21 cellular contexts compared by ENCODE assay signal in the genomic region with DNA sequence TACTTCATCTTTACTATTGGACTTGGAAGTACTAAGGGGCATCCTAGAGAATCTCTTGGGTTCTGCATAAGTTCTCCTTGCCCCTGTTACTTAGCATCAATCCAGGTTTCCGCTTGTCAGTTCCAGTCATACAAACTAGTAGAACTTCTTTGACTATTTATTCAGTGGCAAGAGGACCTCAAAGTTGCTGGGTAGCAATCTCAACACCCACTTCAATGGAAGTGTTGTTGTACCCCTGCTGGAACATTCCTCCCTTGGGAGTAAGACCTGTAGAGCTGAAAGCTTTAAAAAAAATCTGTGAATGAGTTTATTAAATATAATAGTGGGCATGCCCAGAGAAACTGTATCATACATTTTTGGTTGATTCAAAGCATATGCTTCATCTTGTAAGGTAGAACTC. TPM values are rescaled to one million over a fixed set of nuclear protein-coding genes. Genes with fewer than 3 reads are reported as not detected.
DNase-seq lines count a peak whose midpoint lies in the region; ATAC-seq and TF ChIP-seq lines count a peak whose summit lies in the region.
"Had no signal": no experiment of that assay in that cellular context is flagged by ENCODE, and none has a peak within 500 bp of the region (broad histone marks: within the 10 kb centered on the region; RNA-seq: fewer than 3 reads in every experiment).

No MANE protein-coding gene starts in this region.

- intact Hi-C loops in left lung (cut with DNase I), result no loop called here

- H3K36me3 ChIP-seq in left lung (peaks cover 0 to 70% of the 10 kb centered on the region in 2 donors), neutrophil (peaks cover 22% of the 10 kb centered on the region)

- H3K4me3 ChIP-seq in HL-60 (replicated peaks; ENCODE audit: insufficient read depth, low read length) (no peak overlapping the region), left lung (no peak overlapping the region), neutrophil (ENCODE audit: low read depth in 1 of 2, low read length in 1 of 2) (no peak overlapping the region)
- H3K4me3 ChIP-seq: A549; BLaER1 treated with 17β-estradiol and CSF1 and Interleukin-3, amounts not matched to agents 10 nM and 100 nM; GM12878 had no signal

- no peak for TF ChIP-seq CTCF in HL-60 (IDR thresholded peaks at IDR 0.05; ENCODE audit: insufficient read depth, low read length)
- no peak for TF ChIP-seq CTCF in left lung (IDR thresholded peaks at IDR 0.05)
- TF ChIP-seq CTCF in neutrophil (IDR thresholded peaks at IDR 0.05), result no peak

- ATAC-seq in left lung, result peak; percentile 93
- ATAC-seq: CD8-positive, alpha-beta T cell; GM12878 had no signal

- peak overlapping the region; percentile 35 for H3K27ac ChIP-seq in HL-60 (replicated peaks)
- H3K27ac ChIP-seq in left lung, result peak overlapping the region in 1 of 2 donors; percentile 2
- H3K27ac ChIP-seq in neutrophil, result peak overlapping the region; percentile 29
- H3K27ac ChIP-seq: 22Rv1, A549, C4-2B had no signal

- H3K27me3 ChIP-seq in HL-60 (ENCODE audit: insufficient read depth, poor library complexity, severe bottlenecking), result no peaks in the 10 kb centered on the region
- no peaks in the 10 kb centered on the region for H3K27me3 ChIP-seq in left lung
- no peaks in the 10 kb centered on the region for H3K27me3 ChIP-seq in neutrophil
- H3K27me3 ChIP-seq: BLaER1 treated with 17β-estradiol and CSF1 and Interleukin-3, amounts not matched to agents 10 nM and 100 nM had no signal

- no peaks in the 10 kb centered on the region for H3K9me3 ChIP-seq in left lung
- no peaks in the 10 kb centered on the region for H3K9me3 ChIP-seq in neutrophil
- H3K9me3 ChIP-seq: A549; BLaER1 treated with 17β-estradiol and CSF1 and Interleukin-3, amounts not matched to agents 10 nM and 100 nM had no signal

- peaks cover 0 to 21% of the 10 kb centered on the region in 2 donors for H3K4me1 ChIP-seq in left lung
- peaks cover 13 to 19% of the 10 kb centered on the region in 2 experiments for H3K4me1 ChIP-seq in neutrophil (ENCODE audit: control insufficient read depth in 1 of 2, insufficient read depth in 1 of 2, low read depth in 1 of 2, low read length in 1 of 2)

- DNase-seq in HL-60 (ENCODE audit: low read depth in 1 of 2, low spot score in 1 of 2) (no peak), left lung (no peak), NCI-H2107 (lab: John Stamatoyannopoulos, UW) (no peak), NK-92 (lab: John Stamatoyannopoulos, UW; ENCODE audit: unreplicated experiment) (no peak), hepatic stellate cell (ENCODE audit: low spot score) (no peak)
- DNase-seq: CD4-positive, alpha-beta T cell; CD8-positive, alpha-beta T cell; COR-L47; DMS 273 treated with DMSO at 0.1 percent for 48 hours; DMS153; DMS53; DMS79; DND-41; EL; GDM1 had no signal

RNA-seq across cellular contexts. Expression of gene BIRC6, which starts 27.0 kb away (rescaled TPM):
- total RNA-seq in left lung, result 10 to 100 TPM; 71.7 to 94.6 TPM
